Comparison of ENCODE assay signal across 9 cellular contexts in the genomic region with DNA sequence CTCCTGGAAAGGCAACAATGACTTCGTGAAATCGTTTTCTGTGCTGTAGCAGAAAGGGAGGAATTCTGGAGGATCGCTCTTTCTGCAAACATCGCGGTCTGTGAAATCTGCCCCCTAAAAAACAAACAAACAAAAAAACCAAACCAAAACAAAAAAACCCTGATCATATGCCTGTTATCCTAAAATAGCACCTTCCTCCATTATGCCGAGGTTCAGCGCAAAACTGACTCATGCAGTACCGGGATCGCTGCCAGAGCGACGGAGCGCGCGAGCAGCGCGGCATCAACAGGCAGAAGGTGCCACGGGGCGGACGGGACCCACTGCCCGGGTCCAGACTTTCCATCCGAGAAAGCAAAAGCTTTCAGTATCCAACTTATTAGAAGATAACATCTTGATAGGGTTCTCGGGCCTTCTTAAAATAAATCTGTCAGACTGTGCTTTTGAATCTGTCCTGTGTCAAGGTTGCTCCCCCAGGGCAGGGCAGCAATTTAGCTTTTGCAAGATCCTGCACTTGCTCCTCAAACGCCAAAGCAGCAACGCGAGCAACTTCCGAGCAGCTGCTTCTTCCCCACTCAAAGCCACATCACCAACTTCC.
DNase-seq lines count a peak whose midpoint lies in the region; ATAC-seq and TF ChIP-seq lines count a peak whose summit lies in the region.
"Had no signal": no experiment of that assay in that cellular context is flagged by ENCODE, and none has a peak within 500 bp of the region (broad histone marks: within the 10 kb centered on the region; RNA-seq: fewer than 3 reads in every experiment).

No MANE protein-coding gene starts in this region.

- no peaks in the 10 kb centered on the region for H3K4me1 ChIP-seq in breast epithelium
- peaks cover 0 to 4% of the 10 kb centered on the region in 2 donors for H3K4me1 ChIP-seq in thoracic aorta (ENCODE audit: control insufficient read depth in 1 of 2, low read depth in 2 of 2)

- H3K27me3 ChIP-seq in breast epithelium (no peaks in the 10 kb centered on the region), layer of hippocampus (ENCODE audit: control insufficient read depth, insufficient read depth, low read length) (no peaks in the 10 kb centered on the region), thoracic aorta (replicated peaks; ENCODE audit: insufficient read depth) (no peaks in the 10 kb centered on the region)

- TF ChIP-seq POLR2A in breast epithelium (IDR thresholded peaks at IDR 0.05) = no peak

- H3K4me1 Mint-ChIP-seq in osteocyte (ENCODE audit: unreplicated experiment) = no peaks in the 10 kb centered on the region

- H3K27ac ChIP-seq in breast epithelium (peak overlapping the region in 1 of 2 donors; percentile 45), layer of hippocampus (ENCODE audit: low read depth, low read length) (peak overlapping the region; percentile 8), thoracic aorta (peak overlapping the region; percentile 23 to 33)

- no peaks in the 10 kb centered on the region for H3K9me3 ChIP-seq in breast epithelium
- H3K9me3 ChIP-seq in thoracic aorta = no peaks in the 10 kb centered on the region
- H3K9me3 ChIP-seq: mucosa of descending colon had no signal

- ATAC-seq in thoracic aorta (ENCODE audit: insufficient number of reproducible peaks, low FRiP score, low read depth) (peak; percentile 72), GM21447 (IDR thresholded peaks at IDR 0.05; ENCODE audit: unreplicated experiment) (no peak)
- ATAC-seq: mucosa of descending colon had no signal

- H3K36me3 Mint-ChIP-seq in osteocyte (ENCODE audit: unreplicated experiment) = no peaks in the 10 kb centered on the region

- H3K4me3 ChIP-seq in breast epithelium = peak overlapping the region; percentile 20 to 61 (median 51)
- peak overlapping the region; percentile 71 for H3K4me3 ChIP-seq in thoracic aorta
- H3K4me3 ChIP-seq: mucosa of descending colon had no signal

- peaks cover 2% of the 10 kb centered on the region for H3K27me3 Mint-ChIP-seq in osteocyte (ENCODE audit: unreplicated experiment)

- no peak overlapping the region for H3K4me3 Mint-ChIP-seq in osteocyte (ENCODE audit: unreplicated experiment)

- DNase-seq in NCI-H1436 (lab: John Stamatoyannopoulos, UW) = peak; percentile 46
- DNase-seq in NCI-H1436 treated with DMSO at 0.1 percent for 48 hours (lab: John Stamatoyannopoulos, UW) = no peak
- peak; percentile 49 for DNase-seq in NCI-H446 treated with DMSO at 0.1 percent for 48 hours (lab: John Stamatoyannopoulos, UW)
- peak; percentile 34 to 65 for DNase-seq in breast epithelium (ENCODE audit: low spot score in 2 of 2)
- no peak for DNase-seq in thoracic aorta (ENCODE audit: low spot score)
- no peak for DNase-seq in osteocyte (ENCODE audit: extremely low spot score, unreplicated experiment)

- H3K36me3 ChIP-seq in breast epithelium (no peaks in the 10 kb centered on the region), thoracic aorta (no peaks in the 10 kb centered on the region)

- H3K9me3 Mint-ChIP-seq in osteocyte (ENCODE audit: unreplicated experiment) = no peaks in the 10 kb centered on the region

- intact Hi-C loops in breast epithelium (cut with DNase I; ENCODE audit: low total_unique reads) = no loop called here

- no peak overlapping the region for H3K27ac Mint-ChIP-seq in osteocyte (ENCODE audit: unreplicated experiment)

- no peak for TF ChIP-seq CTCF in breast epithelium (IDR thresholded peaks at IDR 0.05)
- no peak for TF ChIP-seq CTCF in thoracic aorta (IDR thresholded peaks at IDR 0.05)
- TF ChIP-seq CTCF in osteocyte (IDR thresholded peaks at IDR 0.05) = no peak

Comparison
In these comparisons a context has a peak if more than half of its experiments do, and no peak if none do; other contexts are left out.
1. DNase-seq: peak in NCI-H1436 (single experiment), NCI-H446 treated with DMSO at 0.1 percent for 48 hours (single experiment) and breast epithelium (2 of 2); none in NCI-H1436 treated with DMSO at 0.1 percent for 48 hours (single experiment), thoracic aorta (single experiment) and osteocyte (single experiment).